Comparison of ENCODE assay signal across 22 cellular contexts in genomic region chr4:143455211-143455610, GRCh38.
"Had no signal": no experiment of that assay in that cellular context is flagged by ENCODE, and none has a peak within 500 bp of the region (broad histone marks: within the 10 kb centered on the region; RNA-seq: fewer than 3 reads in every experiment).

No MANE protein-coding gene starts in this region.

- DNase-seq: activated CD8-positive, alpha-beta memory T cell treated with anti-CD3 and anti-CD28 coated beads for 24 hours; activated CD8-positive, alpha-beta memory T cell treated with anti-CD3 and anti-CD28 coated beads, Interleukin-2, amount 50 U/mL, for 4 hours; activated naive CD4-positive, alpha-beta T cell; activated T-cell treated with anti-CD3 and anti-CD28 coated beads, Interleukin-2, amount 50 U/mL, for 24 hours; adrenal gland; effector memory CD8-positive, alpha-beta T cell; mucosa of descending colon; nephron progenitor cell; pancreas; psoas muscle; stimulated activated CD4-positive, alpha-beta T cell treated with anti-CD3 and anti-CD28 coated beads, Interleukin-1b, Interleukin-23, amount 100 ng/mL, for 48 hours; stimulated activated naive CD8-positive, alpha-beta T cell treated with anti-CD3 and anti-CD28 coated beads, Interleukin-15, amount 100 ng/mL, for 72 hours had no signal

- H3K27ac Mint-ChIP-seq: activated naive CD8-positive, alpha-beta T cell; activated T-cell treated with anti-CD3 and anti-CD28 coated beads, Interleukin-2, amount 50 U/mL, for 24 hours; activated T-helper 2 cell treated with anti-CD3 and anti-CD28 coated beads, Interferon-gamma antibody, Interleukin-2, Interleukin-4, amounts not matched to agents 10 μg/mL and 5 μg/mL and 100 μg/mL, durations not matched to agents 14 hours and 24 hours and 36 hours; effector memory CD8-positive, alpha-beta T cell; memory B cell; nephron progenitor cell; stimulated activated naive CD8-positive, alpha-beta T cell treated with anti-CD3 and anti-CD28 coated beads, Interleukin-15, amount 100 ng/mL, for 72 hours had no signal

- H3K4me3 ChIP-seq: adrenal gland, cardiac muscle cell, esophagus muscularis mucosa, mucosa of descending colon, pancreas, psoas muscle, right atrium auricular region, SK-N-MC, suprapubic skin, tibial nerve had no signal

- H3K36me3 Mint-ChIP-seq: activated naive CD8-positive, alpha-beta T cell had no signal

- H3K9me3 ChIP-seq: adrenal gland, esophagus muscularis mucosa, mucosa of descending colon, pancreas, psoas muscle, right atrium auricular region, suprapubic skin, tibial nerve had no signal

- ATAC-seq: effector memory CD8-positive, alpha-beta T cell; mucosa of descending colon; pancreas; psoas muscle; stimulated activated naive CD8-positive, alpha-beta T cell treated with anti-CD3 and anti-CD28 coated beads, Interleukin-15, amount 100 ng/mL, for 72 hours had no signal

- H3K27ac ChIP-seq: cardiac muscle cell, esophagus muscularis mucosa, pancreas, psoas muscle, right atrium auricular region, SK-N-MC, suprapubic skin had no signal

- FAIRE-seq: colon, pancreas had no signal

- H3K36me3 ChIP-seq: adrenal gland, pancreas had no signal

- H3K4me1 Mint-ChIP-seq: memory B cell; stimulated activated naive CD8-positive, alpha-beta T cell treated with anti-CD3 and anti-CD28 coated beads, Interleukin-15, amount 100 ng/mL, for 72 hours had no signal

- H3K4me1 ChIP-seq: pancreas, psoas muscle, right atrium auricular region, suprapubic skin had no signal

- H3K4me3 Mint-ChIP-seq: activated naive CD8-positive, alpha-beta T cell; activated T-cell treated with anti-CD3 and anti-CD28 coated beads, Interleukin-2, amount 50 U/mL, for 24 hours; effector memory CD8-positive, alpha-beta T cell; memory B cell; nephron progenitor cell; stimulated activated naive CD8-positive, alpha-beta T cell treated with anti-CD3 and anti-CD28 coated beads, Interleukin-15, amount 100 ng/mL, for 72 hours had no signal

- H3K27me3 ChIP-seq: adrenal gland, cardiac muscle cell, esophagus muscularis mucosa, pancreas, right atrium auricular region, suprapubic skin, tibial nerve had no signal

- H3K9me3 Mint-ChIP-seq: activated T-cell treated with anti-CD3 and anti-CD28 coated beads, Interleukin-2, amount 50 U/mL, for 24 hours; activated T-helper 2 cell treated with anti-CD3 and anti-CD28 coated beads, Interferon-gamma antibody, Interleukin-2, Interleukin-4, amounts not matched to agents 10 μg/mL and 5 μg/mL and 100 μg/mL, durations not matched to agents 14 hours and 24 hours and 36 hours; effector memory CD8-positive, alpha-beta T cell; memory B cell; stimulated activated naive CD8-positive, alpha-beta T cell treated with anti-CD3 and anti-CD28 coated beads, Interleukin-15, amount 100 ng/mL, for 72 hours had no signal
